ENCODE assay signal across 1 cellular context in genomic region chr11:42766191-42766590, GRCh38.
TF ChIP-seq lines count a peak whose summit lies in the region.

No MANE protein-coding gene starts in this region.

TF ChIP-seq in GM23338, 12 proteins besides CTCF, POLR2A, EP300 and RAD21 (continued from another document):
- no peak for TF ChIP-seq ETS1 (IDR thresholded peaks at IDR 0.05)
- no peak for TF ChIP-seq ZNF331 (CRISPR knock-in tag; IDR thresholded peaks at IDR 0.05; ENCODE audit: low read depth)
